14 cellular contexts compared by ENCODE assay signal in genomic region chr13:77425705-77426104, GRCh38.
DNase-seq lines count a peak whose midpoint lies in the region; ATAC-seq and TF ChIP-seq lines count a peak whose summit lies in the region.
"Had no signal": no experiment of that assay in that cellular context is flagged by ENCODE, and none has a peak within 500 bp of the region (broad histone marks: within the 10 kb centered on the region; RNA-seq: fewer than 3 reads in every experiment).

No MANE protein-coding gene starts in this region.

- H3K18ac ChIP-seq in mesendoderm (ENCODE audit: low read length) = no peak overlapping the region

- TF ChIP-seq CTCF in C4-2B (conservative IDR thresholded peaks at IDR 0.05) (0 out of 2 replicates have a peak, but pooled peaks have one; percentile 2), Loucy (conservative IDR thresholded peaks at IDR 0.05; ENCODE audit: low read length) (no peak), epithelial cell of proximal tubule (conservative IDR thresholded peaks at IDR 0.05; ENCODE audit: low read depth, low read length) (peak; percentile 7)

- H2BK15ac ChIP-seq in mesendoderm (replicated peaks; ENCODE audit: low read depth) = no peak overlapping the region

- H3K56ac ChIP-seq in mesendoderm (ENCODE audit: low read length) = no peak overlapping the region

- ATAC-seq in GM21576 (IDR thresholded peaks at IDR 0.05; ENCODE audit: unreplicated experiment) = no peak
- ATAC-seq: K562 had no signal

- DNase-seq in epithelial cell of proximal tubule (ENCODE audit: low read depth) = no peak
- DNase-seq in mesendoderm = peak; percentile 11
- no peak for DNase-seq in COLO829 (ENCODE audit: low spot score)
- no peak for DNase-seq in NCI-H187 (lab: John Stamatoyannopoulos, UW)
- DNase-seq: 8988T; AML-193; CD4-positive, alpha-beta T cell; DMS79 had no signal

- no peak overlapping the region for H3K4me2 ChIP-seq in Loucy (ENCODE audit: low read depth, low read length, poor library complexity, severe bottlenecking)
- no peak overlapping the region for H3K4me2 ChIP-seq in mesendoderm (ENCODE audit: low read length)
- H3K4me2 ChIP-seq: BLaER1 treated with 17β-estradiol and CSF1 and Interleukin-3, amounts not matched to agents 10 nM and 100 nM had no signal

- H3K27me3 ChIP-seq in Loucy (ENCODE audit: insufficient read depth, low read length, poor library complexity, severe bottlenecking) (no peaks in the 10 kb centered on the region), mesendoderm (ENCODE audit: insufficient read depth, low read length, poor library complexity) (no peaks in the 10 kb centered on the region)
- H3K27me3 ChIP-seq: BLaER1 treated with 17β-estradiol and CSF1 and Interleukin-3, amounts not matched to agents 10 nM and 100 nM had no signal

- no peak overlapping the region for H3K4me3 ChIP-seq in Loucy (ENCODE audit: low read length, poor library complexity, severe bottlenecking)
- no peak overlapping the region for H3K4me3 ChIP-seq in epithelial cell of proximal tubule (ENCODE audit: low read depth, low read length)
- H3K4me3 ChIP-seq in mesendoderm (ENCODE audit: low read length) = no peak overlapping the region
- H3K4me3 ChIP-seq: BLaER1 treated with 17β-estradiol and CSF1 and Interleukin-3, amounts not matched to agents 10 nM and 100 nM; K562 had no signal

- H3K79me2 ChIP-seq in Loucy (ENCODE audit: insufficient read depth, low read length) (no peaks in the 10 kb centered on the region), mesendoderm (ENCODE audit: control insufficient read depth, insufficient read depth, low read length) (no peaks in the 10 kb centered on the region)

- no peaks in the 10 kb centered on the region for H3F3A ChIP-seq in Loucy (ENCODE audit: low read depth)

- no peak overlapping the region for H3K23ac ChIP-seq in mesendoderm (ENCODE audit: low read length)

- H3K4ac ChIP-seq in mesendoderm (ENCODE audit: low read depth, low read length) = no peak overlapping the region

- H4K8ac ChIP-seq in mesendoderm (ENCODE audit: low read depth, low read length) = no peak overlapping the region

- H3K36me3 ChIP-seq in Loucy (ENCODE audit: insufficient read depth, low read length) (no peaks in the 10 kb centered on the region), mesendoderm (ENCODE audit: control insufficient read depth, insufficient read depth, low read length) (no peaks in the 10 kb centered on the region)
- H3K36me3 ChIP-seq: BLaER1 treated with 17β-estradiol and CSF1 and Interleukin-3, amounts not matched to agents 10 nM and 100 nM had no signal

- H3K27ac ChIP-seq in C4-2B (no peak overlapping the region), mesendoderm (ENCODE audit: low read depth, low read length) (no peak overlapping the region)
- H3K27ac ChIP-seq: BLaER1 treated with 17β-estradiol and CSF1 and Interleukin-3, amounts not matched to agents 10 nM and 100 nM; HL-60 had no signal

- no peaks in the 10 kb centered on the region for H3K9me2 ChIP-seq in Loucy (replicated peaks; ENCODE audit: low read depth, low read length)

- H4K5ac ChIP-seq in mesendoderm (ENCODE audit: low read length) = no peak overlapping the region

- H2AK5ac ChIP-seq in mesendoderm (ENCODE audit: low read length) = no peak overlapping the region

- H3K4me1 ChIP-seq in Loucy (ENCODE audit: insufficient read depth, low read length, poor library complexity, severe bottlenecking) (no peaks in the 10 kb centered on the region), mesendoderm (ENCODE audit: control insufficient read depth, low read depth, low read length) (no peaks in the 10 kb centered on the region)
- H3K4me1 ChIP-seq: BLaER1 treated with 17β-estradiol and CSF1 and Interleukin-3, amounts not matched to agents 10 nM and 100 nM had no signal

- H2BK120ac ChIP-seq in mesendoderm (ENCODE audit: low read depth, low read length) = no peak overlapping the region

- no peak overlapping the region for H2BK5ac ChIP-seq in mesendoderm (ENCODE audit: low read length)

- H3K9ac ChIP-seq in Loucy (ENCODE audit: low read depth, low read length, poor library complexity, severe bottlenecking) (no peak overlapping the region), mesendoderm (ENCODE audit: low read length) (no peak overlapping the region)
- H3K9ac ChIP-seq: BLaER1 treated with 17β-estradiol and CSF1 and Interleukin-3, amounts not matched to agents 10 nM and 100 nM had no signal

- H3K9me3 ChIP-seq in Loucy (ENCODE audit: insufficient read depth, low read depth, low read length) = no peaks in the 10 kb centered on the region
- H3K9me3 ChIP-seq: BLaER1 treated with 17β-estradiol and CSF1 and Interleukin-3, amounts not matched to agents 10 nM and 100 nM had no signal

- H2AFZ ChIP-seq in Loucy (ENCODE audit: low read length) = 0 out of 2 replicates have a peak overlapping the region, but pooled peaks have one; percentile 10

- no CpG with 5 or more reads among the region's 5 CpGs for WGBS in mesendoderm (ENCODE audit: extremely low coverage, insufficient coverage, low lambda C conversion rate)

- H3K79me1 ChIP-seq in mesendoderm (ENCODE audit: low read length) = no peaks in the 10 kb centered on the region

- H4K20me1 ChIP-seq in Loucy (ENCODE audit: insufficient read depth, low read length, poor library complexity, severe bottlenecking) = no peaks in the 10 kb centered on the region
- H4K20me1 ChIP-seq: BLaER1 treated with 17β-estradiol and CSF1 and Interleukin-3, amounts not matched to agents 10 nM and 100 nM had no signal
